16 cellular contexts compared by ENCODE assay signal in the genomic region with DNA sequence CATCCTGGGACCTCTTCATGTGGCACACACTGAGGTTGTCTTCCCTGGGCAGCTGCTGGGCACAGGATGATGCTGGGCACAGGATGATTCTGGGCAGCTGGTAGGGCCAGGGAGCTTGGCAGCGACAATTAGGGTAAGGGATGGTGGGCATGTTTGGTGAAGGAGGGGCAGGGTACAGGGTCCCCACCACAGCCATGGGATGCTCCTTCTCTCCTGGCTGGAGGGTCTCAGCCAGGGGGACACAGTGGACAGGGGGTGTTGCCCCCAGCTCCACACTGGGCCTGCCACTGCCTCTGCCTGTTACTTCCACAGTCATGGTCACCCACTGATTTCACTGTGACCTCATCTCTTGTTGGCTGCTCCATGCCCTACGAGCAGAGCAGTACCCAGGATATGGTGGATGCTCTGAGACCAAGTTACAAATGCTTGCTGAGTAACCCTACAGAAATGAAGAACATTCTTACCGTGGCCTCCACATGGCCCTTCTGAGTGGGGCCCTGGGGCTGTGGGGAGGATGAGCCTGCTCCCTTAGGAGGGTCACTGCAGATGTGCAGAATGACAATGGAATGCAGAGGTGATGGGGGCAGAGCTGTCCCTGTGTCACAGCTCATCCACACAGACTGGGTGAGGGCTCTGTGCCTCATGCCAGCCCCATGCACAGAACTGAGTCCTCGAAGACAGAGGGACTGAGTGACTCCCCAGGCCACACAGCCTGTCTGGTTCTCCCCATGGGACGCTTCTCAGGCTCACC. TPM values are rescaled to one million over a fixed set of nuclear protein-coding genes. Genes with fewer than 3 reads are reported as not detected.
DNase-seq lines count a peak whose midpoint lies in the region; ATAC-seq and TF ChIP-seq lines count a peak whose summit lies in the region.
"Had no signal": no experiment of that assay in that cellular context is flagged by ENCODE, and none has a peak within 500 bp of the region (broad histone marks: within the 10 kb centered on the region; RNA-seq: fewer than 3 reads in every experiment).

No MANE protein-coding gene starts in this region.

- H3K4me3 Mint-ChIP-seq in stimulated activated naive CD8-positive, alpha-beta T cell treated with anti-CD3 and anti-CD28 coated beads, Interleukin-15, amount 100 ng/mL, for 72 hours: no peak overlapping the region
- H3K4me3 Mint-ChIP-seq: stimulated activated naive B cell treated with anti-CD40 and anti-IgM and Interleukin-4, amounts not matched to agents 10 μg/mL and 1 μg/mL and 100 μg/mL, for 72 hours had no signal

- no peak overlapping the region for H3K27ac ChIP-seq in testis
- H3K27ac ChIP-seq: foreskin keratinocyte had no signal

- H3K4me1 ChIP-seq in adipocyte (ENCODE audit: control insufficient read depth, insufficient read depth, low read length) (no peaks in the 10 kb centered on the region), testis (no peaks in the 10 kb centered on the region)
- H3K4me1 ChIP-seq: foreskin keratinocyte had no signal

- H3K27me3 Mint-ChIP-seq in stimulated activated naive CD8-positive, alpha-beta T cell treated with anti-CD3 and anti-CD28 coated beads, Interleukin-15, amount 100 ng/mL, for 72 hours: peaks cover 39% of the 10 kb centered on the region

- no peaks in the 10 kb centered on the region for H3K36me3 ChIP-seq in adipocyte (ENCODE audit: control insufficient read depth, insufficient read depth, low read length, severe bottlenecking)
- H3K36me3 ChIP-seq in MG63: no peaks in the 10 kb centered on the region
- no peaks in the 10 kb centered on the region for H3K36me3 ChIP-seq in testis (ENCODE audit: low read depth, missing control alignments)

- ATAC-seq in stimulated activated naive CD8-positive, alpha-beta T cell treated with anti-CD3 and anti-CD28 coated beads, Interleukin-15, amount 100 ng/mL, for 72 hours: peak; percentile 5
- no peak for ATAC-seq in stimulated activated naive CD8-positive, alpha-beta T cell treated with anti-CD3 and anti-CD28 coated beads, Interleukin-15, Interleukin-2, amounts not matched to agents 100 U/mL and 50 U/mL, for 24 hours
- ATAC-seq in HG03039 (IDR thresholded peaks at IDR 0.05; ENCODE audit: unreplicated experiment): no peak
- ATAC-seq: activated naive CD4-positive, alpha-beta T cell treated with anti-CD3 and anti-CD28 coated beads, Interleukin-2, amount 50 U/mL, for 72 hours; foreskin keratinocyte; stimulated activated naive B cell treated with anti-CD40 and anti-IgM and Interleukin-4, amounts not matched to agents 10 μg/mL and 1 μg/mL and 100 μg/mL, for 72 hours had no signal

- H3K9me3 ChIP-seq in adipocyte (ENCODE audit: control insufficient read depth, low read length): no peaks in the 10 kb centered on the region
- no peaks in the 10 kb centered on the region for H3K9me3 ChIP-seq in MG63
- no peaks in the 10 kb centered on the region for H3K9me3 ChIP-seq in testis

- H3K4me3 ChIP-seq in adipocyte (ENCODE audit: low read length) (no peak overlapping the region), MG63 (no peak overlapping the region), testis (no peak overlapping the region)

- peaks cover 9% of the 10 kb centered on the region for H3K27me3 ChIP-seq in adipocyte (replicated peaks; ENCODE audit: control insufficient read depth, insufficient read depth, low read length)
- H3K27me3 ChIP-seq in MG63: 0 out of 2 replicates have a peak, but pooled peaks cover 5% of the 10 kb centered on the region
- no peaks in the 10 kb centered on the region for H3K27me3 ChIP-seq in testis

- no peak overlapping the region for H3K27ac Mint-ChIP-seq in stimulated activated naive CD8-positive, alpha-beta T cell treated with anti-CD3 and anti-CD28 coated beads, Interleukin-15, amount 100 ng/mL, for 72 hours
- H3K27ac Mint-ChIP-seq: activated naive CD4-positive, alpha-beta T cell treated with anti-CD3 and anti-CD28 coated beads, Interleukin-2, amount 50 U/mL, for 72 hours; stimulated activated naive B cell treated with anti-CD40 and anti-IgM and Interleukin-4, amounts not matched to agents 10 μg/mL and 1 μg/mL and 100 μg/mL, for 72 hours had no signal

- TF ChIP-seq CTCF in testis (IDR thresholded peaks at IDR 0.05): no peak

- H3K4me1 Mint-ChIP-seq in stimulated activated naive CD8-positive, alpha-beta T cell treated with anti-CD3 and anti-CD28 coated beads, Interleukin-15, amount 100 ng/mL, for 72 hours: no peaks in the 10 kb centered on the region

- 85 to 96% methylated on average over 3 to 4 of the region's 5 CpGs for WGBS in testis, 2 donors

- intact Hi-C loops in testis (cut with DNase I; ENCODE audit: low total_unique reads): no loop called here

- H3K9ac ChIP-seq in adipocyte (ENCODE audit: low read length): no peak overlapping the region

- no peak for TF ChIP-seq POLR2A in testis (IDR thresholded peaks at IDR 0.05)

- no peaks in the 10 kb centered on the region for H3K9me3 Mint-ChIP-seq in stimulated activated naive CD8-positive, alpha-beta T cell treated with anti-CD3 and anti-CD28 coated beads, Interleukin-15, amount 100 ng/mL, for 72 hours
- H3K9me3 Mint-ChIP-seq: activated naive CD4-positive, alpha-beta T cell treated with anti-CD3 and anti-CD28 coated beads, Interleukin-2, amount 50 U/mL, for 72 hours; stimulated activated naive B cell treated with anti-CD40 and anti-IgM and Interleukin-4, amounts not matched to agents 10 μg/mL and 1 μg/mL and 100 μg/mL, for 72 hours had no signal

- DNase-seq in stimulated activated naive CD8-positive, alpha-beta T cell treated with anti-CD3 and anti-CD28 coated beads, Interleukin-15, amount 100 ng/mL, for 72 hours: no peak
- no peak for DNase-seq in stimulated activated naive CD8-positive, alpha-beta T cell treated with anti-CD3 and anti-CD28 coated beads, Interleukin-15, Interleukin-2, amounts not matched to agents 100 U/mL and 50 U/mL, for 24 hours
- DNase-seq in adipocyte (ENCODE audit: low read depth) (peak; percentile 23), mesenteric fat pad (ENCODE audit: low spot score) (peak; percentile 72), MG63 (no peak), T-helper 9 cell (no peak), testis (no peak)
- DNase-seq: activated CD4-positive, alpha-beta T cell treated with anti-CD3 and anti-CD28 coated beads for 4 hours; caudate nucleus; foreskin keratinocyte; Kasumi-1; SIG-M5; stimulated activated naive B cell treated with anti-CD40 and anti-IgM and Interleukin-4, amounts not matched to agents 10 μg/mL and 1 μg/mL and 100 μg/mL, for 72 hours; T1000 had no signal

RNA-seq across cellular contexts. Expression of gene RET, which starts 28.4 kb away (rescaled TPM):
- total RNA-seq in mesenteric fat pad: 0.64 TPM
- not detected in 2 replicates for total RNA-seq in MG63 (2014; rRNA removed; shearing (Covaris generic); ENCODE audit: low replicate concordance)
- 1 to 10 TPM; 7.3 to 9.5 TPM for total RNA-seq in testis
- 5.1 TPM for polyA plus RNA-seq in testis (ENCODE audit: insufficient read depth, low read depth, low replicate concordance)

Comparison
In these comparisons a context has a peak if more than half of its experiments do, and no peak if none do; other contexts are left out.
1. DNase-seq: peak in adipocyte (single experiment) and mesenteric fat pad (single experiment); none in stimulated activated naive CD8-positive, alpha-beta T cell treated with anti-CD3 and anti-CD28 coated beads, Interleukin-15, amount 100 ng/mL, for 72 hours (0 of 2), stimulated activated naive CD8-positive, alpha-beta T cell treated with anti-CD3 and anti-CD28 coated beads, Interleukin-15, Interleukin-2, amounts not matched to agents 100 U/mL and 50 U/mL, for 24 hours (single experiment), MG63 (single experiment), T-helper 9 cell (single experiment) and testis (single experiment).